18 cellular contexts compared by ENCODE assay signal in genomic region chr9:69317081-69317480, GRCh38. TPM values are rescaled to one million over a fixed set of nuclear protein-coding genes. Genes with fewer than 3 reads are reported as not detected.
A peak's percentile ranks its signal among the peaks of the same experiment; 100 is the strongest.
DNase-seq lines count a peak whose midpoint lies in the region; ATAC-seq and TF ChIP-seq lines count a peak whose summit lies in the region.
"Had no signal": no experiment of that assay in that cellular context is flagged by ENCODE, and none has a peak within 500 bp of the region (broad histone marks: within the 10 kb centered on the region; RNA-seq: fewer than 3 reads in every experiment).

No MANE protein-coding gene starts in this region.

- H3K4me3 Mint-ChIP-seq in activated CD8-positive, alpha-beta T cell treated with anti-CD3 and anti-CD28 coated beads, Interleukin-2, amount 10 ng/mL, durations not matched to agents 7 days and 5 days: no peak overlapping the region
- H3K4me3 Mint-ChIP-seq: CD4-positive, alpha-beta T cell; H9 had no signal

- H3K27me3 Mint-ChIP-seq in activated CD8-positive, alpha-beta T cell treated with anti-CD3 and anti-CD28 coated beads, Interleukin-2, amount 10 ng/mL, durations not matched to agents 7 days and 5 days (ENCODE audit: low read depth): no peaks in the 10 kb centered on the region

- peaks cover under 1% of the 10 kb centered on the region for H3K36me3 Mint-ChIP-seq in activated CD8-positive, alpha-beta T cell treated with anti-CD3 and anti-CD28 coated beads, Interleukin-2, amount 10 ng/mL, durations not matched to agents 7 days and 5 days (ENCODE audit: low read depth)

- H3K4me3 ChIP-seq in AG04449 (ENCODE audit: low read depth, low read length): no peak overlapping the region
- H3K4me3 ChIP-seq in astrocyte of the spinal cord (ENCODE audit: low read depth, low read length): no peak overlapping the region
- no peak overlapping the region for H3K4me3 ChIP-seq in fibroblast of mammary gland (ENCODE audit: control insufficient read depth, low read depth, low read length)

- DNase-seq in AG04449 (ENCODE audit: low read depth, low spot score) (peak; percentile 5), HCEC 1CT (peak; percentile 21), astrocyte of the spinal cord (ENCODE audit: low read depth, low spot score) (peak; percentile 32), fibroblast of mammary gland (ENCODE audit: low read depth) (peak; percentile 6), hypothalamus (lab: John Stamatoyannopoulos, UW) (no peak), NCI-H1048 (lab: John Stamatoyannopoulos, UW) (no peak)
- DNase-seq in activated CD8-positive, alpha-beta T cell treated with anti-CD3 and anti-CD28 coated beads, Interleukin-2, amount 10 ng/mL, durations not matched to agents 7 days and 5 days: no peak
- DNase-seq: Calu3; CD4-positive, alpha-beta T cell; H9; NCI-H1105; NCI-H2227 treated with DMSO at 0.1 percent for 48 hours; NCI-H510A treated with DMSO at 0.1 percent for 48 hours; NCI-H774; OCI-M1; SIG-M5 had no signal

- no peak overlapping the region for H3K27ac Mint-ChIP-seq in activated CD8-positive, alpha-beta T cell treated with anti-CD3 and anti-CD28 coated beads, Interleukin-2, amount 10 ng/mL, durations not matched to agents 7 days and 5 days
- H3K27ac Mint-ChIP-seq: CD4-positive, alpha-beta T cell; H9 had no signal

- in situ Hi-C loops in astrocyte of the spinal cord (cut with HindIII; ENCODE audit: low sequenced_read_pairs): no loop called here

- ATAC-seq in HG03460 (IDR thresholded peaks at IDR 0.05; ENCODE audit: unreplicated experiment): no peak
- ATAC-seq in activated CD8-positive, alpha-beta T cell treated with anti-CD3 and anti-CD28 coated beads, Interleukin-2, amount 10 ng/mL, durations not matched to agents 7 days and 5 days: no peak

- TF ChIP-seq CTCF in AG04449 (IDR thresholded peaks at IDR 0.05; ENCODE audit: insufficient read depth, low read length, missing control alignments) (no peak), astrocyte of the spinal cord (IDR thresholded peaks at IDR 0.05; ENCODE audit: low read depth, low read length) (no peak), fibroblast of mammary gland (conservative IDR thresholded peaks at IDR 0.05; ENCODE audit: control insufficient read depth, insufficient read depth, low read depth, low read length) (no peak)

- H3K4me1 Mint-ChIP-seq in activated CD8-positive, alpha-beta T cell treated with anti-CD3 and anti-CD28 coated beads, Interleukin-2, amount 10 ng/mL, durations not matched to agents 7 days and 5 days (ENCODE audit: low read depth): no peaks in the 10 kb centered on the region

- CTCF ChIA-PET in AG04449 (lab: Yijun Ruan, JAX): no interaction called here
- CTCF ChIA-PET in activated CD8-positive, alpha-beta T cell treated with anti-CD3 and anti-CD28 coated beads, Interleukin-2, amount 10 ng/mL, durations not matched to agents 7 days and 5 days (lab: Charles Lee): no interaction called here

- POLR2A ChIA-PET in AG04449 (lab: Yijun Ruan, JAX): no interaction called here
- POLR2A ChIA-PET in activated CD8-positive, alpha-beta T cell treated with anti-CD3 and anti-CD28 coated beads, Interleukin-2, amount 10 ng/mL, durations not matched to agents 7 days and 5 days (lab: Charles Lee): no interaction called here

- peaks cover 15% of the 10 kb centered on the region for H3K9me3 Mint-ChIP-seq in activated CD8-positive, alpha-beta T cell treated with anti-CD3 and anti-CD28 coated beads, Interleukin-2, amount 10 ng/mL, durations not matched to agents 7 days and 5 days (ENCODE audit: insufficient read depth)

RNA-seq across cellular contexts. Expression of gene ENTREP1, which starts 7.9 kb away (rescaled TPM):
- total RNA-seq in activated CD8-positive, alpha-beta T cell treated with anti-CD3 and anti-CD28 coated beads, Interleukin-2, amount 10 ng/mL, durations not matched to agents 7 days and 5 days: not detected
- total RNA-seq: RPMI7951 had no signal

Comparison
In these comparisons a context has a peak if more than half of its experiments do, and no peak if none do; other contexts are left out.
1. DNase-seq: peak in AG04449 (single experiment), HCEC 1CT (single experiment), astrocyte of the spinal cord (single experiment) and fibroblast of mammary gland (single experiment); none in hypothalamus (0 of 51), NCI-H1048 (single experiment) and activated CD8-positive, alpha-beta T cell treated with anti-CD3 and anti-CD28 coated beads, Interleukin-2, amount 10 ng/mL, durations not matched to agents 7 days and 5 days (single experiment).